8 cellular contexts compared by ENCODE assay signal in the genomic region with DNA sequence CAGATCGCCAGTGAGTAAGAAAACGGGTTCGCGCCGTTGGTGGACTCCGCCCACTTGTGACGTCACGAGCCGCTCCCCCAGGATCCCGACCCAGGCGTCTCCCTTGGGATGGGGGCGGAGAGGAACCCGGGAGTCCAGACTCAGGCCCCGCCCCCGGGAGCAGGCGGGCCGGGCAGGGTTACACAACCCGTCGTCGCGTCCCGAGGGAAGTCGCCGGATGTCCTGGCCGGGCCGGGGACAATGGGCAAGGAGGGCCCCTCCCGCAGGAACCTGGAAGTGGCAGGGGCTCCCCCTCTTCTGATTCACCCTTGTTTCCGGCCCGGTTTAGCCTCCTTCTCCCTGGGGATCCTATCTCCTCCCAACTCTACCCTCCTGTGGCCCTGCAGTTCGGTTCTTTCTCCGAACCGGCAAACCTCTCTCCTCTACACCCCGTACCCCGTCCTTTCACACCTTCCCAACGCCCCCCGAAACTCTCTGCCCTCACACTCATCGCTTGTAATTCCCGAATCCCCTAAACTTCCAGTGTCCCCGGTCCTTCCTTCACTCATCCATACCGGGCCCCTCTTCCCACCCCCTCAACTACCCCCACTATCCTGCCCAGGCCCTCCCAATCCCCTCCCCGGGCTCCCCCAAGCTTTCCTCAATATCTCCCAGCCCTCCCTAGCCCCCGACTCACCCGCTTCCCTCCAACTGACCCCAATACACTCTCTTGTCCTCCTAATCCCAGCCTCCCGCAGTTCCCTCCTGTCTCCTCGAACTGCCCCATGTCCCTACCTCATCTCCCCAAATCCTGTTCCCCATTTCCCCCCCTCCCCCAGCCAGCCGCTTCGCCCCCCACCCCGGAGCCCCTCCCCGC. TPM values are rescaled to one million over a fixed set of nuclear protein-coding genes. Genes with fewer than 3 reads are reported as not detected.
A peak's percentile ranks its signal among the peaks of the same experiment; 100 is the strongest.
DNase-seq lines count a peak whose midpoint lies in the region; ATAC-seq and TF ChIP-seq lines count a peak whose summit lies in the region.

No MANE protein-coding gene starts in this region.

- TF ChIP-seq CTCF in RWPE1 (conservative IDR thresholded peaks at IDR 0.05; ENCODE audit: low read depth) (no peak), osteocyte (IDR thresholded peaks at IDR 0.05) (no peak)

- H3K27ac ChIP-seq in RWPE1, result peak overlapping the region; percentile 100
- peak overlapping the region; percentile 72 for H3K27ac ChIP-seq in angular gyrus (ENCODE audit: low read depth, low read length)

- peak overlapping the region; percentile 77 for H3K4me3 Mint-ChIP-seq in osteocyte (ENCODE audit: unreplicated experiment)

- POLR2A ChIA-PET in RWPE1 (lab: Yijun Ruan, JAX; ENCODE audit: low non-redundant PET), result no interaction called here

- no peaks in the 10 kb centered on the region for H3K27me3 Mint-ChIP-seq in osteocyte (ENCODE audit: unreplicated experiment)

- H3K9me3 Mint-ChIP-seq in osteocyte (ENCODE audit: unreplicated experiment), result no peaks in the 10 kb centered on the region

- intact Hi-C loops in cardiac septum (cut with DNase I), result loop anchor here (1.0 kb wide), 1 partner anchor 35 kb away; no protein-coding TSS in a partner anchor

- peaks cover 28% of the 10 kb centered on the region for H3K4me1 Mint-ChIP-seq in osteocyte (ENCODE audit: unreplicated experiment)

- CTCF ChIA-PET in RWPE1 (lab: Yijun Ruan, JAX), result interaction anchor here (1.0 kb wide), 1 partner anchor 35 kb away, joined by 6 read pairs; no protein-coding TSS in a partner anchor

- DNase-seq in DMS153 (lab: John Stamatoyannopoulos, UW) (peak; percentile 82), HT-29 (ENCODE audit: low spot score) (peak; percentile 100), RWPE1 (ENCODE audit: low spot score) (peak; percentile 97), cardiac septum (ENCODE audit: low spot score) (peak; percentile 97), osteocyte (ENCODE audit: extremely low spot score, unreplicated experiment) (peak; percentile 97)

- H3K27ac Mint-ChIP-seq in osteocyte (ENCODE audit: unreplicated experiment), result peak overlapping the region; percentile 100

- H3K36me3 Mint-ChIP-seq in osteocyte (ENCODE audit: unreplicated experiment), result no peaks in the 10 kb centered on the region

- ATAC-seq in HG02571 (IDR thresholded peaks at IDR 0.05; ENCODE audit: unreplicated experiment), result no peak
- ATAC-seq in HG03095 (IDR thresholded peaks at IDR 0.05; ENCODE audit: unreplicated experiment), result no peak

RNA-seq across cellular contexts. Expression of a gene that starts 20.0 kb away (rescaled TPM):
- total RNA-seq in HT-29 (2014; rRNA removed; shearing (Covaris generic)), result 154 and 159 TPM in 2 replicates
- total RNA-seq in cardiac septum (89.0 TPM), osteocyte (96.7 and 117 TPM in 2 replicates)

RNA-seq across cellular contexts. Expression of a gene that starts 24.1 kb away (rescaled TPM):
- 218 and 253 TPM in 2 replicates for total RNA-seq in HT-29 (2014; rRNA removed; shearing (Covaris generic))
- total RNA-seq in cardiac septum (0.94 TPM), osteocyte (93.8 and 176 TPM in 2 replicates)

RNA-seq across cellular contexts. Expression of a gene that starts 37.2 kb away (rescaled TPM):
- 51.7 and 68.2 TPM in 2 replicates for total RNA-seq in HT-29 (2014; rRNA removed; shearing (Covaris generic))
- total RNA-seq in cardiac septum, result 3.2 TPM
- 7.6 and 9.1 TPM in 2 replicates for total RNA-seq in osteocyte

RNA-seq across cellular contexts. Expression of a gene that starts 38.8 kb away (rescaled TPM):
- total RNA-seq in HT-29 (2014; rRNA removed; shearing (Covaris generic)), result 47.8 and 48.0 TPM in 2 replicates
- 119 TPM for total RNA-seq in cardiac septum
- total RNA-seq in osteocyte, result 48.7 and 53.5 TPM in 2 replicates

RNA-seq across cellular contexts. Expression of a gene that starts 53.2 kb away (rescaled TPM):
- 11.4 and 15.4 TPM in 2 replicates for total RNA-seq in HT-29 (2014; rRNA removed; shearing (Covaris generic))
- total RNA-seq in cardiac septum (15.1 TPM), osteocyte (15.6 and 15.8 TPM in 2 replicates)

Comparison
In these comparisons a context has a peak if more than half of its experiments do, and no peak if none do; other contexts are left out.
1. RNA of a gene that starts 24.1 kb away (total RNA-seq): 218 to 253 TPM in HT-29 and 93.8 to 176 TPM in osteocyte; 0.94 TPM in cardiac septum (single experiment); every median in the first group is over 10 times any median in the second.
2. Peak in every context shown above with its lines, with median percentiles within 50 percentile points of each other: DNase-seq.